Comparison of ENCODE assay signal across 16 cellular contexts in the genomic region with DNA sequence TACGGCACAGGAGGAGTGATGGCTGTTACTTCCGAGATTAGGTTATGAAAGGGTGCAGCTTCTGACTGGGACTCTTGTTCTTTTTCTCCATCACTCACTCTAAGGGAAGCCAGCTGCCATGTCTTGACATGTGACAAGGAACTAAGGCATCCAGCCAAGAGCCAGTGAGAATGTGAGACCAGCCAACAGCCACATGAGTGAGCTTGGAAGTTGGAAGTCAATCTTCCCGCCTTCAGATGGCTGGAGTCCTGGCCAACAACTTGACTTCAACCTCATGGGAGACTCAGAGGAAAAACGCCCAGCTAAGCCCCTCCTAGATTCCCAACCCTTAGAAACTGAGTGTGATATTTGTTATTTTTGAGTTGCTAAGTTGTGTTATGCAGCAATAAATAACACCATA.
DNase-seq lines count a peak whose midpoint lies in the region; ATAC-seq, FAIRE-seq and TF ChIP-seq lines count a peak whose summit lies in the region.
"Had no signal": no experiment of that assay in that cellular context is flagged by ENCODE, and none has a peak within 500 bp of the region (broad histone marks: within the 10 kb centered on the region; RNA-seq: fewer than 3 reads in every experiment).

No MANE protein-coding gene starts in this region.

- H3K36me3 ChIP-seq in bronchial epithelial cell (ENCODE audit: control insufficient read depth, insufficient read depth, low read length) (no peaks in the 10 kb centered on the region), aorta (ENCODE audit: control insufficient read depth in 1 of 2, insufficient read depth in 2 of 2, low read length in 1 of 2) (no peaks in the 10 kb centered on the region), sigmoid colon (no peaks in the 10 kb centered on the region)
- H3K36me3 ChIP-seq: suprapubic skin had no signal

- peak overlapping the region; percentile 81 for H3K27ac Mint-ChIP-seq in activated naive CD8-positive, alpha-beta T cell treated with anti-CD3 and anti-CD28 coated beads, Interleukin-2, amount 50 U/mL, for 24 hours
- H3K27ac Mint-ChIP-seq in activated naive CD8-positive, alpha-beta T cell treated with anti-CD3 and anti-CD28 coated beads for 36 hours = no peak overlapping the region
- H3K27ac Mint-ChIP-seq in H9 = peak overlapping the region in 1 of 3 experiments; percentile 79; a peak in 1 of 7 replicates
- H3K27ac Mint-ChIP-seq: progenitor cell of endocrine pancreas had no signal

- H2BK120ac ChIP-seq in H9 (ENCODE audit: low read depth, low read length, poor library complexity, severe bottlenecking) = no peak overlapping the region

- H4K91ac ChIP-seq in H9 (ENCODE audit: insufficient read length, low read depth, low read length) = no peak overlapping the region

- no peak overlapping the region for H3K4me3 Mint-ChIP-seq in activated naive CD8-positive, alpha-beta T cell treated with anti-CD3 and anti-CD28 coated beads, Interleukin-2, amount 50 U/mL, for 24 hours
- no peak overlapping the region for H3K4me3 Mint-ChIP-seq in activated naive CD8-positive, alpha-beta T cell treated with anti-CD3 and anti-CD28 coated beads for 36 hours
- no peak overlapping the region for H3K4me3 Mint-ChIP-seq in H9

- H3K79me1 ChIP-seq in H9 (ENCODE audit: insufficient read depth, low read depth, low read length, poor library complexity, severe bottlenecking) = no peaks in the 10 kb centered on the region

- H2AK5ac ChIP-seq in H9 (ENCODE audit: insufficient read length, low read length) = no peak overlapping the region

- peaks cover 4% of the 10 kb centered on the region for H3K9me3 Mint-ChIP-seq in activated naive CD8-positive, alpha-beta T cell treated with anti-CD3 and anti-CD28 coated beads, Interleukin-2, amount 50 U/mL, for 24 hours
- H3K9me3 Mint-ChIP-seq in activated naive CD8-positive, alpha-beta T cell treated with anti-CD3 and anti-CD28 coated beads for 36 hours = peaks cover 3% of the 10 kb centered on the region
- H3K9me3 Mint-ChIP-seq in H9 = peaks cover 0 to 8% of the 10 kb centered on the region in 2 experiments; a peak in 3 of 5 replicates

- H3K9ac ChIP-seq in H9 (ENCODE audit: extremely low read depth, insufficient read length, low read length) = no peak overlapping the region

- no peak overlapping the region for H2BK12ac ChIP-seq in H9 (ENCODE audit: insufficient read length, low read depth, low read length)

- no peak overlapping the region for H2BK15ac ChIP-seq in H9 (ENCODE audit: low read depth, low read length)

- H4K8ac ChIP-seq in H9 (replicated peaks; ENCODE audit: insufficient read length, low read depth, low read length) = no peak overlapping the region

- H3K36me3 Mint-ChIP-seq in activated naive CD8-positive, alpha-beta T cell treated with anti-CD3 and anti-CD28 coated beads, Interleukin-2, amount 50 U/mL, for 24 hours (ENCODE audit: low read depth) = no peaks in the 10 kb centered on the region
- H3K36me3 Mint-ChIP-seq in activated naive CD8-positive, alpha-beta T cell treated with anti-CD3 and anti-CD28 coated beads for 36 hours = no peaks in the 10 kb centered on the region
- peaks cover 0 to 3% (median 0%) of the 10 kb centered on the region in 3 experiments; a peak in 2 of 7 replicates for H3K36me3 Mint-ChIP-seq in H9 (ENCODE audit: insufficient read depth in 1 of 3, low read depth in 3 of 3)

- no peak overlapping the region for H3K4me3 ChIP-seq in bronchial epithelial cell (ENCODE audit: low read depth, low read length)
- H3K4me3 ChIP-seq in right cardiac atrium (ENCODE audit: low read length) = no peak overlapping the region
- no peak overlapping the region for H3K4me3 ChIP-seq in aorta (ENCODE audit: low read length in 2 of 2)
- H3K4me3 ChIP-seq in sigmoid colon = no peak overlapping the region
- H3K4me3 ChIP-seq: suprapubic skin had no signal

- no peak overlapping the region for H3K4ac ChIP-seq in H9 (ENCODE audit: low read depth, low read length)

- no peaks in the 10 kb centered on the region for H4K20me1 ChIP-seq in H9 (ENCODE audit: control insufficient read depth, insufficient read depth, insufficient read length)

- H3K4me1 ChIP-seq in right cardiac atrium (ENCODE audit: control insufficient read depth, insufficient read depth, low read length) = peaks cover 9% of the 10 kb centered on the region
- H3K4me1 ChIP-seq in aorta (ENCODE audit: control insufficient read depth in 1 of 2, insufficient read depth in 2 of 2, low read length in 2 of 2) = peaks cover 2 to 13% of the 10 kb centered on the region in 2 donors
- H3K4me1 ChIP-seq in sigmoid colon = peaks cover 0 to 10% (median 4%) of the 10 kb centered on the region in 4 donors
- H3K4me1 ChIP-seq in H9 (ENCODE audit: insufficient read depth, low read length) = peaks cover 6% of the 10 kb centered on the region; the same call in 1 of the 2 replicates

- H3K23me2 ChIP-seq in H9 (ENCODE audit: insufficient read length, low read depth, low read length, poor library complexity, severe bottlenecking) = no peaks in the 10 kb centered on the region

- H4K5ac ChIP-seq in H9 (ENCODE audit: insufficient read length, low read depth, low read length) = no peak overlapping the region

- peaks cover 18% of the 10 kb centered on the region for H3K4me1 Mint-ChIP-seq in activated naive CD8-positive, alpha-beta T cell treated with anti-CD3 and anti-CD28 coated beads, Interleukin-2, amount 50 U/mL, for 24 hours
- H3K4me1 Mint-ChIP-seq in activated naive CD8-positive, alpha-beta T cell treated with anti-CD3 and anti-CD28 coated beads for 36 hours = peaks cover 2% of the 10 kb centered on the region
- H3K4me1 Mint-ChIP-seq in H9 = peaks cover 13 to 20% of the 10 kb centered on the region in 2 experiments

- no peaks in the 10 kb centered on the region for H3K27me3 Mint-ChIP-seq in activated naive CD8-positive, alpha-beta T cell treated with anti-CD3 and anti-CD28 coated beads, Interleukin-2, amount 50 U/mL, for 24 hours
- no peaks in the 10 kb centered on the region for H3K27me3 Mint-ChIP-seq in activated naive CD8-positive, alpha-beta T cell treated with anti-CD3 and anti-CD28 coated beads for 36 hours
- H3K27me3 Mint-ChIP-seq in H9 (ENCODE audit: low read depth) = no peaks in the 10 kb centered on the region; the same call in 1 of the 2 replicates

- H2BK20ac ChIP-seq in H9 (ENCODE audit: low read depth, low read length, poor library complexity, severe bottlenecking) = no peak overlapping the region

- WGBS in right cardiac atrium = 18% methylated on average over 4 of the region's 4 CpGs
- WGBS in aorta, 2 donors = 3 to 6% methylated on average over 4 of the region's 4 CpGs
- 51 to 70% methylated on average over 4 of the region's 4 CpGs for WGBS in sigmoid colon, 2 donors
- WGBS in H9 (ENCODE audit: extremely low coverage, insufficient read length, low lambda C conversion rate) = no CpG with 5 or more reads among the region's 4 CpGs

- ATAC-seq in activated naive CD8-positive, alpha-beta T cell treated with anti-CD3 and anti-CD28 coated beads, Interleukin-2, amount 50 U/mL, for 24 hours = no peak
- peak; percentile 87 to 92 for ATAC-seq in right cardiac atrium
- peak; percentile 85 for ATAC-seq in aorta (ENCODE audit: low FRiP score)
- ATAC-seq in HG03045 (IDR thresholded peaks at IDR 0.05; ENCODE audit: unreplicated experiment) = no peak

- FAIRE-seq in bronchial epithelial cell (lab: Jason Lieb, UNC) = no peak
- FAIRE-seq: colon, frontal cortex had no signal

- no peak overlapping the region for H3K4me2 ChIP-seq in H9 (ENCODE audit: insufficient read depth, insufficient read length, low read length)

- H3K18ac ChIP-seq in H9 (ENCODE audit: insufficient read length, low read depth, low read length) = no peak overlapping the region

- H3K27me3 ChIP-seq in bronchial epithelial cell (ENCODE audit: control insufficient read depth, insufficient read depth, low read length) = no peaks in the 10 kb centered on the region
- no peaks in the 10 kb centered on the region for H3K27me3 ChIP-seq in right cardiac atrium (ENCODE audit: control insufficient read depth, insufficient read depth)
- H3K27me3 ChIP-seq in aorta (ENCODE audit: control insufficient read depth in 1 of 2, insufficient read depth in 2 of 2, low read length in 1 of 2) = no peaks in the 10 kb centered on the region
- no peaks in the 10 kb centered on the region for H3K27me3 ChIP-seq in sigmoid colon
- no peaks in the 10 kb centered on the region for H3K27me3 ChIP-seq in H9 (ENCODE audit: insufficient read depth, low read length)
- H3K27me3 ChIP-seq: suprapubic skin had no signal

- no peak for TF ChIP-seq POLR2A in sigmoid colon (IDR thresholded peaks at IDR 0.05)

- no peak overlapping the region for H2AFZ ChIP-seq in H9 (ENCODE audit: low read length)

- no peaks in the 10 kb centered on the region for H3K79me2 ChIP-seq in H9 (ENCODE audit: insufficient read depth, low read length)

- H3K27ac ChIP-seq in right cardiac atrium (ENCODE audit: low read length) (no peak overlapping the region), aorta (ENCODE audit: low read depth in 1 of 2, low read length in 2 of 2) (peak overlapping the region in 1 of 2 donors; percentile 37), sigmoid colon (no peak overlapping the region), H9 (ENCODE audit: insufficient read length, low read depth, low read length) (no peak overlapping the region)

- TF ChIP-seq CTCF in bronchial epithelial cell (IDR thresholded peaks at IDR 0.05; ENCODE audit: insufficient read depth, low read length, severe bottlenecking) (no peak), sigmoid colon (IDR thresholded peaks at IDR 0.05) (no peak), H9 (conservative IDR thresholded peaks at IDR 0.05) (no peak)

- no peaks in the 10 kb centered on the region for H3K9me3 ChIP-seq in right cardiac atrium (ENCODE audit: control insufficient read depth, low read length)
- no peaks in the 10 kb centered on the region for H3K9me3 ChIP-seq in aorta (ENCODE audit: control insufficient read depth, low read length)
- no peaks in the 10 kb centered on the region for H3K9me3 ChIP-seq in sigmoid colon
- H3K9me3 ChIP-seq in H9 (ENCODE audit: control insufficient read depth, low read depth, low read length) = no peaks in the 10 kb centered on the region
- H3K9me3 ChIP-seq: suprapubic skin had no signal

- H2BK5ac ChIP-seq in H9 (ENCODE audit: insufficient read length, low read length) = no peak overlapping the region

- intact Hi-C loops in right cardiac atrium (cut with DNase I) (no loop called here), aorta (cut with DNase I) (loop anchor here in 1 of 2 donors (5.0 kb wide), 1 partner anchor 104 kb away; no protein-coding TSS in a partner anchor), sigmoid colon (cut with DNase I) (no loop called here)

- no peak overlapping the region for H3K23ac ChIP-seq in H9 (ENCODE audit: insufficient read length, low read depth, low read length)

- no peak overlapping the region for H3K56ac ChIP-seq in H9 (ENCODE audit: insufficient read length, low read depth, low read length)

- H3K14ac ChIP-seq in H9 (ENCODE audit: insufficient read depth, low read length) = no peak overlapping the region

- no peak for TF ChIP-seq EP300 in sigmoid colon (IDR thresholded peaks at IDR 0.05)

- H3T11ph ChIP-seq in H9 (ENCODE audit: low read length) = no peak overlapping the region

- no peak for DNase-seq in activated naive CD8-positive, alpha-beta T cell treated with anti-CD3 and anti-CD28 coated beads, Interleukin-2, amount 50 U/mL, for 24 hours
- DNase-seq in activated naive CD8-positive, alpha-beta T cell treated with anti-CD3 and anti-CD28 coated beads for 36 hours = no peak
- DNase-seq in bronchial epithelial cell (ENCODE audit: low read depth) = peak; percentile 20
- DNase-seq in right cardiac atrium = peak; percentile 73 to 88 (median 84)
- peak; percentile 79 to 86 for DNase-seq in aorta
- DNase-seq in sigmoid colon = no peak
- no peak for DNase-seq in H9
- DNase-seq: AML-193, GF-D8, NCI-H2029, OCI-M1 had no signal

Comparison
In these comparisons a context has a peak if more than half of its experiments do, and no peak if none do; other contexts are left out.
1. ATAC-seq: peak in right cardiac atrium (2 of 2) and aorta (single experiment); none in activated naive CD8-positive, alpha-beta T cell treated with anti-CD3 and anti-CD28 coated beads, Interleukin-2, amount 50 U/mL, for 24 hours (single experiment) and HG03045 (single experiment).
2. DNase-seq: peak in bronchial epithelial cell (single experiment), right cardiac atrium (3 of 3) and aorta (2 of 2); none in activated naive CD8-positive, alpha-beta T cell treated with anti-CD3 and anti-CD28 coated beads, Interleukin-2, amount 50 U/mL, for 24 hours (single experiment), activated naive CD8-positive, alpha-beta T cell treated with anti-CD3 and anti-CD28 coated beads for 36 hours (single experiment), sigmoid colon (single experiment) and H9 (single experiment).